ENCODE assay signal across 15 cellular contexts in genomic region chr10:103727991-103728689, GRCh38.
"Had no signal": no experiment of that assay in that cellular context is flagged by ENCODE, and none has a peak within 500 bp of the region (broad histone marks: within the 10 kb centered on the region; RNA-seq: fewer than 3 reads in every experiment).

No MANE protein-coding gene starts in this region.

- DNase-seq: activated CD4-positive, alpha-beta memory T cell treated with anti-CD3 and anti-CD28 coated beads for 36 hours; activated naive CD8-positive, alpha-beta T cell treated with anti-CD3 and anti-CD28 coated beads for 36 hours; amniotic stem cell; body of pancreas; effector memory CD4-positive, alpha-beta T cell; esophagus squamous epithelium; immature natural killer cell; kidney glomerular epithelial cell; naive thymus-derived CD4-positive, alpha-beta T cell; stimulated activated CD4-positive, alpha-beta T cell treated with anti-CD3 and anti-CD28 coated beads, Interleukin-4, amount 100 ng/mL, for 24 hours; stimulated activated naive B cell treated with anti-CD40 and anti-IgM and Interleukin-4, amounts not matched to agents 10 μg/mL and 1 μg/mL and 100 μg/mL, for 72 hours; thyroid gland had no signal

- H3K27me3 ChIP-seq: body of pancreas, esophagus squamous epithelium, heart right ventricle, pancreas, thyroid gland, uterus had no signal

- H3K4me3 ChIP-seq: body of pancreas, esophagus squamous epithelium, heart right ventricle, pancreas, thyroid gland, uterus had no signal

- H3K4me1 ChIP-seq: thyroid gland, uterus had no signal

- H3K27ac ChIP-seq: body of pancreas, esophagus squamous epithelium, pancreas, thyroid gland, uterus had no signal

- H3K36me3 ChIP-seq: pancreas, thyroid gland, uterus had no signal

- ATAC-seq: body of pancreas; naive thymus-derived CD4-positive, alpha-beta T cell; pancreas; stimulated activated naive B cell treated with anti-CD40 and anti-IgM and Interleukin-4, amounts not matched to agents 10 μg/mL and 1 μg/mL and 100 μg/mL, for 72 hours had no signal

- H3K9me3 ChIP-seq: body of pancreas, esophagus squamous epithelium, heart right ventricle, pancreas, thyroid gland, uterus had no signal
